In genomic region chr10:24561453-24561852, GRCh38 we compare ENCODE assay signal across 22 cellular contexts.
A peak's percentile ranks its signal among the peaks of the same experiment; 100 is the strongest.
DNase-seq lines count a peak whose midpoint lies in the region; ATAC-seq and TF ChIP-seq lines count a peak whose summit lies in the region.
"Had no signal": no experiment of that assay in that cellular context is flagged by ENCODE, and none has a peak within 500 bp of the region (broad histone marks: within the 10 kb centered on the region; RNA-seq: fewer than 3 reads in every experiment).

No MANE protein-coding gene starts in this region.

- H3K27me3 Mint-ChIP-seq in effector memory CD8-positive, alpha-beta T cell = peaks cover 9 to 13% of the 10 kb centered on the region in 2 donors
- H3K27me3 Mint-ChIP-seq in activated CD4-positive, alpha-beta T cell treated with anti-CD3 and anti-CD28 coated beads for 36 hours = no peaks in the 10 kb centered on the region
- H3K27me3 Mint-ChIP-seq: activated naive CD8-positive, alpha-beta T cell treated with anti-CD3 and anti-CD28 coated beads, Interleukin-2, amount 50 U/mL, for 24 hours; activated T-cell treated with anti-CD3 and anti-CD28 coated beads, Interleukin-2, amount 50 U/mL, for 24 hours had no signal

- peaks cover 3 to 6% of the 10 kb centered on the region in 2 donors for H3K4me1 Mint-ChIP-seq in effector memory CD8-positive, alpha-beta T cell (ENCODE audit: low read depth in 2 of 2)
- peaks cover 4% of the 10 kb centered on the region for H3K4me1 Mint-ChIP-seq in activated CD4-positive, alpha-beta T cell treated with anti-CD3 and anti-CD28 coated beads for 36 hours

- no peak overlapping the region for H3K4me3 Mint-ChIP-seq in effector memory CD8-positive, alpha-beta T cell
- H3K4me3 Mint-ChIP-seq in activated CD4-positive, alpha-beta T cell treated with anti-CD3 and anti-CD28 coated beads for 36 hours = no peak overlapping the region
- H3K4me3 Mint-ChIP-seq: activated naive CD8-positive, alpha-beta T cell treated with anti-CD3 and anti-CD28 coated beads, Interleukin-2, amount 50 U/mL, for 24 hours; activated T-cell treated with anti-CD3 and anti-CD28 coated beads, Interleukin-2, amount 50 U/mL, for 24 hours; T-helper 1 cell treated with Interleukin-12 subunit alpha and Interleukin-12 subunit beta and Interleukin-4 antibody, amounts not matched to agents 30 μg/mL and 1 μg/mL, for 36 hours had no signal

- no peak for ATAC-seq in effector memory CD8-positive, alpha-beta T cell (replicated peaks)
- ATAC-seq in activated CD4-positive, alpha-beta T cell treated with anti-CD3 and anti-CD28 coated beads for 36 hours = no peak
- ATAC-seq: activated naive CD8-positive, alpha-beta T cell treated with anti-CD3 and anti-CD28 coated beads, Interleukin-2, amount 50 U/mL, for 24 hours; HCT116; upper lobe of right lung had no signal

- POLR2A ChIA-PET in HEK293T (lab: Yijun Ruan, JAX) = no interaction called here
- POLR2A ChIA-PET in activated CD4-positive, alpha-beta T cell treated with anti-CD3 and anti-CD28 coated beads for 36 hours (lab: Charles Lee) = no interaction called here

- no peaks in the 10 kb centered on the region for H3K9me3 Mint-ChIP-seq in effector memory CD8-positive, alpha-beta T cell
- H3K9me3 Mint-ChIP-seq in activated CD4-positive, alpha-beta T cell treated with anti-CD3 and anti-CD28 coated beads for 36 hours (ENCODE audit: low read depth) = no peaks in the 10 kb centered on the region
- H3K9me3 Mint-ChIP-seq: activated naive CD8-positive, alpha-beta T cell treated with anti-CD3 and anti-CD28 coated beads, Interleukin-2, amount 50 U/mL, for 24 hours; activated T-cell treated with anti-CD3 and anti-CD28 coated beads, Interleukin-2, amount 50 U/mL, for 24 hours; T-helper 1 cell treated with Interleukin-12 subunit alpha and Interleukin-12 subunit beta and Interleukin-4 antibody, amounts not matched to agents 30 μg/mL and 1 μg/mL, for 36 hours had no signal

- no peak overlapping the region for H3K27ac Mint-ChIP-seq in effector memory CD8-positive, alpha-beta T cell
- H3K27ac Mint-ChIP-seq in activated CD4-positive, alpha-beta T cell treated with anti-CD3 and anti-CD28 coated beads for 36 hours = no peak overlapping the region
- H3K27ac Mint-ChIP-seq: activated naive CD8-positive, alpha-beta T cell treated with anti-CD3 and anti-CD28 coated beads, Interleukin-2, amount 50 U/mL, for 24 hours; activated T-cell treated with anti-CD3 and anti-CD28 coated beads, Interleukin-2, amount 50 U/mL, for 24 hours; T-helper 1 cell treated with Interleukin-12 subunit alpha and Interleukin-12 subunit beta and Interleukin-4 antibody, amounts not matched to agents 30 μg/mL and 1 μg/mL, for 36 hours had no signal

- no peak overlapping the region for H3K4me3 ChIP-seq in AG09309 (ENCODE audit: control insufficient read depth, low read depth, low read length)
- H3K4me3 ChIP-seq: BLaER1 treated with 17β-estradiol and CSF1 and Interleukin-3, amounts not matched to agents 10 nM and 100 nM; cardiac muscle cell; Peyer's patch; SJSA1; skin epidermis; upper lobe of right lung had no signal

- DNase-seq in AG09309 (ENCODE audit: low read depth) (peak; percentile 10), HEK293T (ENCODE audit: extremely low spot score) (no peak), astrocyte of the hippocampus (ENCODE audit: low read depth, low spot score) (peak; percentile 41), left kidney (ENCODE audit: low read depth, low spot score) (peak; percentile 85), GDM1 (lab: John Stamatoyannopoulos, UW) (no peak), SHP77 treated with DMSO at 0.1 percent for 48 hours (lab: John Stamatoyannopoulos, UW) (no peak)
- no peak for DNase-seq in effector memory CD8-positive, alpha-beta T cell
- DNase-seq in activated CD4-positive, alpha-beta T cell treated with anti-CD3 and anti-CD28 coated beads for 36 hours = no peak
- DNase-seq: activated gamma-delta T cell treated with Interleukin-2 at 50 U/mL for 16 hours; activated naive CD8-positive, alpha-beta T cell treated with anti-CD3 and anti-CD28 coated beads, Interleukin-2, amount 50 U/mL, for 24 hours; activated T-cell treated with anti-CD3 and anti-CD28 coated beads, Interleukin-2, amount 50 U/mL, for 24 hours; kidney glomerular epithelial cell; NCI-H146; NCI-H526; Peyer's patch; upper lobe of right lung had no signal

- CTCF ChIA-PET in HEK293T (lab: Yijun Ruan, JAX) = no interaction called here
- CTCF ChIA-PET in activated CD4-positive, alpha-beta T cell treated with anti-CD3 and anti-CD28 coated beads for 36 hours (lab: Charles Lee) = no interaction called here

- intact Hi-C loops in activated CD4-positive, alpha-beta T cell treated with anti-CD3 and anti-CD28 coated beads for 36 hours (cut with DNase I, micrococcal nuclease) = no loop called here

- no peak for TF ChIP-seq CTCF in AG09309 (IDR thresholded peaks at IDR 0.05; ENCODE audit: control insufficient read depth, insufficient read depth, low read depth, low read length, missing control alignments)

- no peaks in the 10 kb centered on the region for H3K36me3 Mint-ChIP-seq in effector memory CD8-positive, alpha-beta T cell (ENCODE audit: insufficient read depth)
- no peaks in the 10 kb centered on the region for H3K36me3 Mint-ChIP-seq in activated CD4-positive, alpha-beta T cell treated with anti-CD3 and anti-CD28 coated beads for 36 hours (ENCODE audit: low read depth)

TF ChIP-seq in HEK293T, 16 proteins besides CTCF, POLR2A, EP300 and RAD21:
- TF ChIP-seq PKNOX1 (IDR thresholded peaks at IDR 0.05) (peak; percentile 55), ARNT (IDR thresholded peaks at IDR 0.05) (peak; percentile 66; the same call in 1 of the 2 replicates), ZNF384 (IDR thresholded peaks at IDR 0.05) (no peak)
TF ChIP-seq in HEK293T: peak in this region for 2.

Comparison
In these comparisons a context has a peak if more than half of its experiments do, and no peak if none do; other contexts are left out.
1. DNase-seq: peak in AG09309 (single experiment), astrocyte of the hippocampus (single experiment) and left kidney (single experiment); none in HEK293T (single experiment), GDM1 (single experiment), effector memory CD8-positive, alpha-beta T cell (0 of 3), activated CD4-positive, alpha-beta T cell treated with anti-CD3 and anti-CD28 coated beads for 36 hours (single experiment) and SHP77 treated with DMSO at 0.1 percent for 48 hours (single experiment).